In genomic region chr15:78060232-78060631, GRCh38 we compare ENCODE assay signal across 17 cellular contexts. TPM values are rescaled to one million over a fixed set of nuclear protein-coding genes. Genes with fewer than 3 reads are reported as not detected.
DNase-seq lines count a peak whose midpoint lies in the region; ATAC-seq, FAIRE-seq and TF ChIP-seq lines count a peak whose summit lies in the region.
"Had no signal": no experiment of that assay in that cellular context is flagged by ENCODE, and none has a peak within 500 bp of the region (broad histone marks: within the 10 kb centered on the region; RNA-seq: fewer than 3 reads in every experiment).

No MANE protein-coding gene starts in this region.

- no peak for TF ChIP-seq POLR2A in HepG2 (IDR thresholded peaks at IDR 0.05; ENCODE audit: insufficient read depth in 1 of 2, low read depth in 2 of 2, low read length in 2 of 2)
- no peak for TF ChIP-seq POLR2A in uterus (IDR thresholded peaks at IDR 0.05)

- FAIRE-seq in HepG2 (lab: Jason Lieb, UNC): no peak
- FAIRE-seq: endometrium had no signal

- H3K4me1 Mint-ChIP-seq in activated B cell treated with CpG ODN at 0.5 μM for 24 hours: peaks cover 68% of the 10 kb centered on the region

- CTCF ChIA-PET in HepG2 (lab: Yijun Ruan, JAX; ENCODE audit: low intra/inter-chr PET ratio, low total read pairs) (no interaction called here), activated B cell treated with CpG ODN at 0.5 μM for 24 hours (lab: Charles Lee) (no interaction called here)

- no peak for TF ChIP-seq EP300 in HepG2 (IDR thresholded peaks at IDR 0.05; ENCODE audit: low read depth in 2 of 2, low read length in 2 of 2)
- TF ChIP-seq EP300 in HepG2 (CRISPR knock-in tag; IDR thresholded peaks at IDR 0.05; ENCODE audit: borderline replicate concordance): no peak

- TF ChIP-seq CTCF in liver (IDR thresholded peaks at IDR 0.05; ENCODE audit: low read depth, low read length, missing input control) (no peak), HepG2 (CRISPR knock-in tag; IDR thresholded peaks at IDR 0.05) (no peak), activated B cell treated with CpG ODN at 0.5 μM for 24 hours (IDR thresholded peaks at IDR 0.05) (no peak), uterus (IDR thresholded peaks at IDR 0.05) (no peak), psoas muscle (IDR thresholded peaks at IDR 0.05) (no peak)

- intact Hi-C loops in HepG2 (cut with micrococcal nuclease; ENCODE audit: unreplicated experiment) (no loop called here), activated B cell treated with CpG ODN at 0.5 μM for 24 hours (cut with micrococcal nuclease) (no loop called here), uterus (cut with DNase I; ENCODE audit: low total_unique reads) (no loop called here), psoas muscle (cut with DNase I) (no loop called here)

- H3K79me2 ChIP-seq in HepG2 (ENCODE audit: insufficient read depth, low read length): peaks cover 57% of the 10 kb centered on the region

- H2AFZ ChIP-seq in HepG2 (ENCODE audit: low read length): no peak overlapping the region

- H3K27me3 Mint-ChIP-seq in activated B cell treated with CpG ODN at 0.5 μM for 24 hours: no peaks in the 10 kb centered on the region

- no peak overlapping the region for H3K4me3 Mint-ChIP-seq in activated B cell treated with CpG ODN at 0.5 μM for 24 hours
- H3K4me3 Mint-ChIP-seq: CD14-positive monocyte, H9 had no signal

- TF ChIP-seq RAD21 in liver (IDR thresholded peaks at IDR 0.05) (no peak), HepG2 (CRISPR knock-in tag; IDR thresholded peaks at IDR 0.05) (no peak)

- peak overlapping the region in 1 of 2 donors; percentile 39 for H3K9ac ChIP-seq in liver (ENCODE audit: low read depth in 1 of 2, low read length in 2 of 2)
- H3K9ac ChIP-seq in HepG2 (ENCODE audit: insufficient read depth, low read depth, low read length): no peak overlapping the region

- no peaks in the 10 kb centered on the region for H3K9me3 Mint-ChIP-seq in activated B cell treated with CpG ODN at 0.5 μM for 24 hours
- H3K9me3 Mint-ChIP-seq: CD14-positive monocyte, H9 had no signal

- no peak for DNase-seq in HepG2 (ENCODE audit: low spot score)
- no peak for DNase-seq in activated B cell treated with CpG ODN at 0.5 μM for 24 hours
- DNase-seq in mesenteric fat pad (ENCODE audit: low spot score): peak; percentile 18
- DNase-seq in uterus: no peak
- no peak for DNase-seq in NCI-H128 (lab: John Stamatoyannopoulos, UW; ENCODE audit: unreplicated experiment)
- no peak for DNase-seq in psoas muscle
- DNase-seq in caudate nucleus (lab: John Stamatoyannopoulos, UW): no peak
- DNase-seq: H9; heart left ventricle; NCI-H1105; PC-3; stimulated activated CD4-positive, alpha-beta T cell treated with anti-CD3 and anti-CD28 coated beads, Interleukin-12 subunit alpha, Interleukin-12 subunit beta, amount 100 ng/mL, for 4 hours had no signal

- peak overlapping the region; percentile 2 to 58 for H3K27ac ChIP-seq in liver (ENCODE audit: low read depth in 1 of 2, low read length in 2 of 2)
- H3K27ac ChIP-seq in HepG2 (ENCODE audit: extremely low read length, insufficient read depth, low read length): no peak overlapping the region
- H3K27ac ChIP-seq in uterus: peak overlapping the region; percentile 82 to 92
- H3K27ac ChIP-seq in psoas muscle: no peak overlapping the region
- no peak overlapping the region for H3K27ac ChIP-seq in caudate nucleus (ENCODE audit: low read depth, low read length)

- H3K27ac Mint-ChIP-seq in activated B cell treated with CpG ODN at 0.5 μM for 24 hours: peak overlapping the region; percentile 13
- H3K27ac Mint-ChIP-seq: H9 had no signal

- no peak for ATAC-seq in HepG2
- no peak for ATAC-seq in activated B cell treated with CpG ODN at 0.5 μM for 24 hours (ENCODE audit: low read depth)
- ATAC-seq in psoas muscle: no peak
- ATAC-seq: heart left ventricle, left lobe of liver, PC-3 had no signal

- H4K20me1 ChIP-seq in HepG2 (ENCODE audit: insufficient read depth, low read length): peaks cover 4% of the 10 kb centered on the region; the same call in 1 of the 2 replicates

- no peak overlapping the region for H3K4me2 ChIP-seq in HepG2 (ENCODE audit: low read depth, low read length)

- 91% methylated on average over 5 of the region's 5 CpGs for WGBS in liver
- 95% methylated on average over 4 of the region's 5 CpGs for WGBS in HepG2 (ENCODE audit: low lambda C conversion rate)
- 95 to 100% (median 98%) methylated on average over 5 of the region's 5 CpGs for WGBS in psoas muscle, 3 donors

- H3K9me3 ChIP-seq in liver (ENCODE audit: control insufficient read depth in 4 of 4, low read length in 3 of 4) (no peaks in the 10 kb centered on the region), HepG2 (ENCODE audit: low read length) (no peaks in the 10 kb centered on the region), uterus (no peaks in the 10 kb centered on the region), psoas muscle (no peaks in the 10 kb centered on the region)
- H3K9me3 ChIP-seq: heart left ventricle had no signal

- in situ Hi-C loops in HepG2 (cut with HindIII; ENCODE audit: extremely low pct_ligation_motif_present, low pct_unique_long_range_greater_than_20kb): no loop called here

- no TSS peak for BruUV-seq in HepG2 (replicated peaks; lab: Mats Ljungman, UMichigan)

- no peaks in the 10 kb centered on the region for H3K36me3 ChIP-seq in liver (ENCODE audit: control insufficient read depth in 4 of 4, insufficient read depth in 3 of 4, low read depth in 1 of 4, low read length in 3 of 4)
- H3K36me3 ChIP-seq in HepG2 (replicated peaks in 1 of 2; ENCODE audit: control insufficient read depth in 1 of 2, insufficient read depth in 2 of 2, low read length in 2 of 2): no peaks in the 10 kb centered on the region
- no peaks in the 10 kb centered on the region for H3K36me3 ChIP-seq in uterus
- H3K36me3 ChIP-seq in psoas muscle (ENCODE audit: insufficient read depth in 1 of 2, low read depth in 1 of 2): no peaks in the 10 kb centered on the region
- H3K36me3 ChIP-seq: heart left ventricle had no signal

- POLR2A ChIA-PET in HepG2 (lab: Yijun Ruan, JAX) (no interaction called here), activated B cell treated with CpG ODN at 0.5 μM for 24 hours (lab: Charles Lee) (interaction anchor here (0.6 to 1.1 kb wide), 2 partner anchors 25 to 95 kb away, joined by 5 read pairs; no protein-coding TSS in a partner anchor)

- no peaks in the 10 kb centered on the region for H3K36me3 Mint-ChIP-seq in activated B cell treated with CpG ODN at 0.5 μM for 24 hours (ENCODE audit: low read depth)

- no peak overlapping the region for H3K4me3 ChIP-seq in liver (ENCODE audit: low read depth in 1 of 3, low read length in 3 of 3)
- no peak overlapping the region for H3K4me3 ChIP-seq in HepG2 (replicated peaks in 1 of 3; ENCODE audit: insufficient read depth in 1 of 3, low read depth in 2 of 3, low read length in 3 of 3)
- H3K4me3 ChIP-seq in uterus: no peak overlapping the region
- no peak overlapping the region for H3K4me3 ChIP-seq in psoas muscle
- H3K4me3 ChIP-seq: heart left ventricle had no signal

- H3K27me3 ChIP-seq in liver (ENCODE audit: control insufficient read depth in 4 of 4, insufficient read depth in 4 of 4, low read length in 3 of 4) (no peaks in the 10 kb centered on the region), HepG2 (ENCODE audit: control insufficient read depth in 1 of 2, insufficient read depth in 2 of 2, low read length in 2 of 2) (no peaks in the 10 kb centered on the region), uterus (no peaks in the 10 kb centered on the region), psoas muscle (ENCODE audit: insufficient read depth in 3 of 3, low read length in 2 of 3) (no peaks in the 10 kb centered on the region)
- H3K27me3 ChIP-seq: heart left ventricle had no signal

- peaks cover 22 to 69% (median 49%) of the 10 kb centered on the region in 4 donors for H3K4me1 ChIP-seq in liver (ENCODE audit: control insufficient read depth in 4 of 4, insufficient read depth in 4 of 4, low read length in 3 of 4)
- peaks cover 66% of the 10 kb centered on the region for H3K4me1 ChIP-seq in HepG2 (ENCODE audit: insufficient read depth, low read length)
- H3K4me1 ChIP-seq in uterus: peaks cover 7 to 26% of the 10 kb centered on the region in 2 donors
- H3K4me1 ChIP-seq in psoas muscle: peaks cover 60% of the 10 kb centered on the region

RNA-seq across cellular contexts. Expression of gene TBC1D2B, which starts 17.3 kb away (rescaled TPM):
- total RNA-seq in liver (100 to 1,000 TPM in 1 of 2 donors, 1 to 10 TPM in 1; 8.4 to 119 TPM), HepG2 (2016; rRNA removed; fragmentation: Illumina TruSeq; extraction: Trizol) (7.9 and 10.1 TPM in 2 replicates), activated B cell treated with CpG ODN at 0.5 μM for 24 hours (12.9 and 13.7 TPM in 2 replicates), mesenteric fat pad (82.0 TPM), uterus (10 to 100 TPM; 27.7 to 89.0 (median 57.9) TPM), psoas muscle (10 to 100 TPM in 1 of 4 donors, 1 to 10 TPM in 3; 6.8 to 11.8 (median 8.8) TPM)
- polyA plus RNA-seq in liver (10 to 100 TPM; 18.7 to 25.2 TPM), HepG2 (2011; rRNA removed) (14.4 and 18.8 TPM in 2 replicates), psoas muscle (1 to 10 TPM; 2.8 to 5.6 (median 3.4) TPM)
- total RNA-seq in HepG2 (2016; cell fraction: cytosol; rRNA removed; fragmentation: Illumina TruSeq; extraction: Trizol; ENCODE audit: low read depth): 4.1 and 5.1 TPM in 2 replicates
- total RNA-seq in HepG2 (2016; cell fraction: insoluble cytoplasmic fraction; rRNA removed; fragmentation: Illumina TruSeq; extraction: Trizol): 7.4 and 10.4 TPM in 2 replicates
- 4.5 and 5.3 TPM in 2 replicates for total RNA-seq in HepG2 (2016; cell fraction: membrane; rRNA removed; fragmentation: Illumina TruSeq; extraction: Trizol)
- 12.1 and 12.6 TPM in 2 replicates for total RNA-seq in HepG2 (2016; cell fraction: nucleus; rRNA removed; fragmentation: Illumina TruSeq; extraction: Trizol)
- polyA plus RNA-seq in HepG2 (2011; cell fraction: cytosol; rRNA removed): 8.9 and 11.2 TPM in 2 replicates
- 36.0 and 41.0 TPM in 2 replicates for polyA plus RNA-seq in HepG2 (2011; cell fraction: nucleus; rRNA removed)
- 7.6 and 13.3 TPM in 2 replicates for polyA plus RNA-seq in HepG2 (2012)
- 0.70 and 0.78 TPM in 2 replicates for polyA plus RNA-seq in HepG2 (2016; cell fraction: cytosol; fragmentation: Illumina TruSeq; extraction: Trizol; ENCODE audit: low read depth)
- 5.9 and 9.0 TPM in 2 replicates for polyA plus RNA-seq in HepG2 (2016; cell fraction: insoluble cytoplasmic fraction; fragmentation: Illumina TruSeq; extraction: Trizol; ENCODE audit: low read depth)
- polyA plus RNA-seq in HepG2 (2016; cell fraction: membrane; fragmentation: Illumina TruSeq; extraction: Trizol; ENCODE audit: low read depth): 1.7 and 1.9 TPM in 2 replicates
- 16.5 and 18.2 TPM in 2 replicates for polyA plus RNA-seq in HepG2 (2016; cell fraction: nucleus; fragmentation: Illumina TruSeq; extraction: Trizol; ENCODE audit: insufficient read depth, low read depth)
- polyA minus RNA-seq in HepG2 (2011; rRNA and poly(A)+ RNA removed; ENCODE audit: low replicate concordance): 27.1 and 31.4 TPM in 2 replicates
- polyA minus RNA-seq in HepG2 (2011; cell fraction: cytosol; rRNA and poly(A)+ RNA removed): 8.7 and 10.4 TPM in 2 replicates
- 28.2 and 32.3 TPM in 2 replicates for polyA minus RNA-seq in HepG2 (2011; cell fraction: nucleus; rRNA and poly(A)+ RNA removed)

RNA-seq across cellular contexts. Expression of gene SH2D7, which starts 32.1 kb away (rescaled TPM):
- not detected for total RNA-seq in liver
- not detected for polyA plus RNA-seq in liver
- not detected in 2 replicates for total RNA-seq in HepG2 (2016; rRNA removed; fragmentation: Illumina TruSeq; extraction: Trizol)
- total RNA-seq in HepG2 (2016; cell fraction: cytosol; rRNA removed; fragmentation: Illumina TruSeq; extraction: Trizol; ENCODE audit: low read depth): not detected in 2 replicates
- total RNA-seq in HepG2 (2016; cell fraction: insoluble cytoplasmic fraction; rRNA removed; fragmentation: Illumina TruSeq; extraction: Trizol): not detected in 2 replicates
- total RNA-seq in HepG2 (2016; cell fraction: membrane; rRNA removed; fragmentation: Illumina TruSeq; extraction: Trizol): not detected in 2 replicates
- not detected in 2 replicates for total RNA-seq in HepG2 (2016; cell fraction: nucleus; rRNA removed; fragmentation: Illumina TruSeq; extraction: Trizol)
- polyA plus RNA-seq in HepG2 (2011; rRNA removed): not detected in 2 replicates
- polyA plus RNA-seq in HepG2 (2011; cell fraction: cytosol; rRNA removed): not detected in 2 replicates
- not detected in 2 replicates for polyA plus RNA-seq in HepG2 (2011; cell fraction: nucleus; rRNA removed)
- polyA plus RNA-seq in HepG2 (2012): 0.05 TPM in 1 of 2 replicates, not detected in the other
- not detected in 2 replicates for polyA plus RNA-seq in HepG2 (2016; cell fraction: cytosol; fragmentation: Illumina TruSeq; extraction: Trizol; ENCODE audit: low read depth)
- not detected in 2 replicates for polyA plus RNA-seq in HepG2 (2016; cell fraction: insoluble cytoplasmic fraction; fragmentation: Illumina TruSeq; extraction: Trizol; ENCODE audit: low read depth)
- polyA plus RNA-seq in HepG2 (2016; cell fraction: membrane; fragmentation: Illumina TruSeq; extraction: Trizol; ENCODE audit: low read depth): not detected in 2 replicates
- not detected in 2 replicates for polyA plus RNA-seq in HepG2 (2016; cell fraction: nucleus; fragmentation: Illumina TruSeq; extraction: Trizol; ENCODE audit: insufficient read depth, low read depth)
- polyA minus RNA-seq in HepG2 (2011; rRNA and poly(A)+ RNA removed; ENCODE audit: low replicate concordance): not detected in 2 replicates
- not detected in 2 replicates for polyA minus RNA-seq in HepG2 (2011; cell fraction: cytosol; rRNA and poly(A)+ RNA removed)
- not detected in 2 replicates for polyA minus RNA-seq in HepG2 (2011; cell fraction: nucleus; rRNA and poly(A)+ RNA removed)
- not detected in 2 replicates for total RNA-seq in activated B cell treated with CpG ODN at 0.5 μM for 24 hours
- not detected for total RNA-seq in mesenteric fat pad
- not detected for total RNA-seq in uterus
- total RNA-seq in psoas muscle: not detected
- polyA plus RNA-seq in psoas muscle: not detected
- total RNA-seq: H9, heart left ventricle, HT1080, left lobe of liver, PC-3 had no signal
- polyA plus RNA-seq: CD14-positive monocyte, heart left ventricle had no signal

Comparison
In these comparisons a context has a peak if more than half of its experiments do, and no peak if none do; other contexts are left out.
1. H3K27ac ChIP-seq: peak in liver (2 of 2) and uterus (2 of 2); none in HepG2 (single experiment), psoas muscle (single experiment) and caudate nucleus (single experiment).